Comparison of ENCODE assay signal across 9 cellular contexts in genomic region chr7:43992896-43993295, GRCh38. TPM values are rescaled to one million over a fixed set of nuclear protein-coding genes. Genes with fewer than 3 reads are reported as not detected.
A peak's percentile ranks its signal among the peaks of the same experiment; 100 is the strongest.
DNase-seq lines count a peak whose midpoint lies in the region; ATAC-seq and TF ChIP-seq lines count a peak whose summit lies in the region.
"Not testable (repeated sequence)": the region's sequence is repeated elsewhere in the genome, so short reads cannot be mapped to it uniquely, and the experiment has no call there.
"Had no signal": no experiment of that assay in that cellular context is flagged by ENCODE, and none has a peak within 500 bp of the region (broad histone marks: within the 10 kb centered on the region; RNA-seq: fewer than 3 reads in every experiment).

No MANE protein-coding gene starts in this region.

- H3K79me2 ChIP-seq in PC-9 (ENCODE audit: low read depth), result not testable (repeated sequence)

- POLR2A ChIA-PET in AG04450 (lab: Yijun Ruan, JAX); PC-9 (lab: Charles Lee; ENCODE audit: unreplicated experiment): not testable (repeated sequence)

- H3K27ac ChIP-seq in AG04450 (ENCODE audit: low read depth, low read length) (peak overlapping the region; percentile 2), PC-9 (peak overlapping the region; percentile 64)

- intact Hi-C loops in PC-9 (cut with micrococcal nuclease; ENCODE audit: unreplicated experiment), result not testable (repeated sequence)

- H3K36me3 Mint-ChIP-seq in memory B cell, result not testable (repeated sequence)

- H3F3A ChIP-seq in PC-9 (ENCODE audit: insufficient read depth, low read depth), result not testable (repeated sequence)

- H3K27me3 Mint-ChIP-seq in memory B cell, result not testable (repeated sequence)

- H3K4me2 ChIP-seq in PC-9, result peak overlapping the region; percentile 25; the same call in 1 of the 2 replicates

- TF ChIP-seq CTCF in AG04450 (IDR thresholded peaks at IDR 0.05; ENCODE audit: low read depth, low read length); PC-9 (conservative IDR thresholded peaks at IDR 0.05): not testable (repeated sequence)

- not testable (repeated sequence) for H3K4me3 ChIP-seq in AG04450 (ENCODE audit: low read depth, low read length); PC-9

- not testable (repeated sequence) for H3K4me1 Mint-ChIP-seq in memory B cell

- not testable (repeated sequence) for H3K27me3 ChIP-seq in AG04450 (ENCODE audit: control insufficient read depth, insufficient read depth, low read length); PC-9 (ENCODE audit: insufficient read depth, low read depth)

- H3K27ac Mint-ChIP-seq in memory B cell, result peak overlapping the region; percentile 14

- ATAC-seq in GM18858 (IDR thresholded peaks at IDR 0.05; ENCODE audit: unreplicated experiment) (peak; percentile 85), GM21526 (IDR thresholded peaks at IDR 0.05; ENCODE audit: low FRiP score, unreplicated experiment) (peak; percentile 71), HG02943 (IDR thresholded peaks at IDR 0.05; ENCODE audit: low read depth, unreplicated experiment) (peak; percentile 53), HG03520 (IDR thresholded peaks at IDR 0.05; ENCODE audit: unreplicated experiment) (peak; percentile 81), memory B cell (ENCODE audit: low read depth) (peak; percentile 98)

- H3K4me3 Mint-ChIP-seq in memory B cell, result not testable (repeated sequence)

- H3K9me3 Mint-ChIP-seq in memory B cell, result not testable (repeated sequence)

- not testable (repeated sequence) for H3K36me3 ChIP-seq in PC-9 (ENCODE audit: low read depth)

- not testable (repeated sequence) for DNase-seq in AG04450 (ENCODE audit: low read depth, low spot score)
- DNase-seq in PC-9 (peak; percentile 72 to 73), astrocyte of the hippocampus (ENCODE audit: low read depth, low spot score) (peak; percentile 14), memory B cell (ENCODE audit: low spot score in 2 of 2) (peak; percentile 40 to 45)

- H3K9me3 ChIP-seq in AG04450 (ENCODE audit: control insufficient read depth, insufficient read depth, low read length); PC-9 (ENCODE audit: insufficient read depth, low read depth): not testable (repeated sequence)

- not testable (repeated sequence) for H3K9me2 ChIP-seq in PC-9 (ENCODE audit: insufficient read depth)

- H4K20me1 ChIP-seq in PC-9 (ENCODE audit: insufficient read depth), result not testable (repeated sequence)

- CTCF ChIA-PET in AG04450 (lab: Charles Lee); PC-9 (lab: Charles Lee): not testable (repeated sequence)

- peaks cover 14% of the 10 kb centered on the region for H3K4me1 ChIP-seq in PC-9 (replicated peaks; ENCODE audit: insufficient read depth)

- not testable (repeated sequence) for BruUV-seq in PC-9 (replicated peaks; lab: Mats Ljungman, UMichigan)

- H2AFZ ChIP-seq in PC-9, result not testable (repeated sequence)

RNA-seq across cellular contexts. Expression of gene SPDYE1, which starts 4.8 kb away (rescaled TPM):
- not detected in 2 replicates for polyA plus RNA-seq in AG04450 (2011; rRNA removed)
- polyA minus RNA-seq in AG04450 (2011; rRNA and poly(A)+ RNA removed), result not detected in 2 replicates
- total RNA-seq in PC-9 (2021), result not detected in 2 replicates
- total RNA-seq: activated naive CD8-positive, alpha-beta T cell treated with anti-CD3 and anti-CD28 coated beads for 36 hours had no signal

RNA-seq across cellular contexts. Expression of gene DBNL, which starts 51.6 kb away (rescaled TPM):
- 76.1 and 93.8 TPM in 2 replicates for polyA plus RNA-seq in AG04450 (2011; rRNA removed)
- 75.7 and 100 TPM in 2 replicates for polyA minus RNA-seq in AG04450 (2011; rRNA and poly(A)+ RNA removed)
- 65.6 and 70.7 TPM in 2 replicates for total RNA-seq in PC-9 (2021)
